In genomic region chr2:213105212-213105611, GRCh38 we compare ENCODE assay signal across 18 cellular contexts. TPM values are rescaled to one million over a fixed set of nuclear protein-coding genes. Genes with fewer than 3 reads are reported as not detected.
A peak's percentile ranks its signal among the peaks of the same experiment; 100 is the strongest.
DNase-seq lines count a peak whose midpoint lies in the region; ATAC-seq and TF ChIP-seq lines count a peak whose summit lies in the region.
"Had no signal": no experiment of that assay in that cellular context is flagged by ENCODE, and none has a peak within 500 bp of the region (broad histone marks: within the 10 kb centered on the region; RNA-seq: fewer than 3 reads in every experiment).

No MANE protein-coding gene starts in this region.

- no peaks in the 10 kb centered on the region for H3K9me3 Mint-ChIP-seq in activated naive CD4-positive, alpha-beta T cell treated with anti-CD3 and anti-CD28 coated beads, Interleukin-2, amount 10 ng/mL, durations not matched to agents 7 days and 5 days
- H3K9me3 Mint-ChIP-seq in activated naive CD4-positive, alpha-beta T cell treated with anti-CD3 and anti-CD28 coated beads for 36 hours = no peaks in the 10 kb centered on the region
- no peaks in the 10 kb centered on the region for H3K9me3 Mint-ChIP-seq in effector memory CD8-positive, alpha-beta T cell
- H3K9me3 Mint-ChIP-seq: stimulated activated naive B cell treated with anti-CD40 and anti-IgM and Interleukin-4, amounts not matched to agents 10 μg/mL and 1 μg/mL and 100 μg/mL, for 72 hours had no signal

- H3K9me3 ChIP-seq in KOPT-K1 (ENCODE audit: insufficient read depth, low read length, poor library complexity, severe bottlenecking) (no peaks in the 10 kb centered on the region), psoas muscle (no peaks in the 10 kb centered on the region)

- H3K27me3 ChIP-seq in psoas muscle (ENCODE audit: insufficient read depth in 3 of 3, low read length in 2 of 3) = no peaks in the 10 kb centered on the region

- H3K27ac Mint-ChIP-seq in activated naive CD4-positive, alpha-beta T cell treated with anti-CD3 and anti-CD28 coated beads, Interleukin-2, amount 10 ng/mL, durations not matched to agents 7 days and 5 days = peak overlapping the region; percentile 47
- H3K27ac Mint-ChIP-seq in activated naive CD4-positive, alpha-beta T cell treated with anti-CD3 and anti-CD28 coated beads for 36 hours = no peak overlapping the region
- H3K27ac Mint-ChIP-seq in effector memory CD8-positive, alpha-beta T cell = peak overlapping the region; percentile 65 to 94
- H3K27ac Mint-ChIP-seq: stimulated activated naive B cell treated with anti-CD40 and anti-IgM and Interleukin-4, amounts not matched to agents 10 μg/mL and 1 μg/mL and 100 μg/mL, for 72 hours had no signal

- no peak for TF ChIP-seq CTCF in psoas muscle (IDR thresholded peaks at IDR 0.05)

- CTCF ChIA-PET in activated naive CD4-positive, alpha-beta T cell treated with anti-CD3 and anti-CD28 coated beads, Interleukin-2, amount 10 ng/mL, durations not matched to agents 7 days and 5 days (lab: Charles Lee) = no interaction called here
- CTCF ChIA-PET in activated naive CD4-positive, alpha-beta T cell treated with anti-CD3 and anti-CD28 coated beads for 36 hours (lab: Charles Lee) = no interaction called here

- H3K36me3 ChIP-seq in KOPT-K1 (ENCODE audit: insufficient read depth, low read length) (peaks cover 4% of the 10 kb centered on the region; the same call in 1 of the 2 replicates), psoas muscle (ENCODE audit: insufficient read depth in 1 of 2, low read depth in 1 of 2) (no peaks in the 10 kb centered on the region)

- no peak overlapping the region for H3K4me3 Mint-ChIP-seq in activated naive CD4-positive, alpha-beta T cell treated with anti-CD3 and anti-CD28 coated beads, Interleukin-2, amount 10 ng/mL, durations not matched to agents 7 days and 5 days
- no peak overlapping the region for H3K4me3 Mint-ChIP-seq in activated naive CD4-positive, alpha-beta T cell treated with anti-CD3 and anti-CD28 coated beads for 36 hours
- H3K4me3 Mint-ChIP-seq in effector memory CD8-positive, alpha-beta T cell = peak overlapping the region; percentile 46 to 64

- H3K4me1 Mint-ChIP-seq in activated naive CD4-positive, alpha-beta T cell treated with anti-CD3 and anti-CD28 coated beads, Interleukin-2, amount 10 ng/mL, durations not matched to agents 7 days and 5 days = peaks cover 11% of the 10 kb centered on the region
- H3K4me1 Mint-ChIP-seq in activated naive CD4-positive, alpha-beta T cell treated with anti-CD3 and anti-CD28 coated beads for 36 hours (ENCODE audit: low read depth) = peaks cover 3% of the 10 kb centered on the region
- H3K4me1 Mint-ChIP-seq in effector memory CD8-positive, alpha-beta T cell (ENCODE audit: low read depth in 2 of 2) = peaks cover 22 to 30% of the 10 kb centered on the region in 2 donors

- H3K36me3 Mint-ChIP-seq in activated naive CD4-positive, alpha-beta T cell treated with anti-CD3 and anti-CD28 coated beads, Interleukin-2, amount 10 ng/mL, durations not matched to agents 7 days and 5 days = no peaks in the 10 kb centered on the region
- H3K36me3 Mint-ChIP-seq in activated naive CD4-positive, alpha-beta T cell treated with anti-CD3 and anti-CD28 coated beads for 36 hours (ENCODE audit: low read depth) = no peaks in the 10 kb centered on the region
- H3K36me3 Mint-ChIP-seq in effector memory CD8-positive, alpha-beta T cell (ENCODE audit: insufficient read depth) = peaks cover 3% of the 10 kb centered on the region

- ATAC-seq in effector memory CD8-positive, alpha-beta T cell (replicated peaks) = no peak
- ATAC-seq in psoas muscle (peak in 2 of 4 donors; percentile 11 to 14), GM18861 (IDR thresholded peaks at IDR 0.05; ENCODE audit: unreplicated experiment) (no peak)
- ATAC-seq: HepG2 had no signal

- no peak overlapping the region for H3K4me3 ChIP-seq in psoas muscle
- H3K4me3 ChIP-seq: GM23248 had no signal

- intact Hi-C loops in activated naive CD4-positive, alpha-beta T cell treated with anti-CD3 and anti-CD28 coated beads for 36 hours (cut with micrococcal nuclease) = no loop called here
- intact Hi-C loops in psoas muscle (cut with DNase I) = loop anchor here in 1 of 2 donors (1.0 kb wide), 1 partner anchor 12 kb away; no protein-coding TSS in a partner anchor

- peaks cover 66% of the 10 kb centered on the region for H3K4me1 ChIP-seq in psoas muscle

- H3K27ac ChIP-seq in KOPT-K1 (ENCODE audit: low read depth, low read length, poor library complexity, severe bottlenecking) (peak overlapping the region; percentile 90), psoas muscle (peak overlapping the region; percentile 62)
- H3K27ac ChIP-seq: C4-2B, GM23248 had no signal

- H3K27me3 Mint-ChIP-seq in activated naive CD4-positive, alpha-beta T cell treated with anti-CD3 and anti-CD28 coated beads, Interleukin-2, amount 10 ng/mL, durations not matched to agents 7 days and 5 days = no peaks in the 10 kb centered on the region
- peaks cover 8% of the 10 kb centered on the region for H3K27me3 Mint-ChIP-seq in activated naive CD4-positive, alpha-beta T cell treated with anti-CD3 and anti-CD28 coated beads for 36 hours (ENCODE audit: low read depth)
- no peaks in the 10 kb centered on the region for H3K27me3 Mint-ChIP-seq in effector memory CD8-positive, alpha-beta T cell
- H3K27me3 Mint-ChIP-seq: stimulated activated naive B cell treated with anti-CD40 and anti-IgM and Interleukin-4, amounts not matched to agents 10 μg/mL and 1 μg/mL and 100 μg/mL, for 72 hours had no signal

- WGBS in psoas muscle, 3 donors = 46 to 56% (median 52%) methylated on average over 3 of the region's 3 CpGs

- DNase-seq in activated naive CD4-positive, alpha-beta T cell treated with anti-CD3 and anti-CD28 coated beads, Interleukin-2, amount 10 ng/mL, durations not matched to agents 7 days and 5 days = no peak
- DNase-seq in activated naive CD4-positive, alpha-beta T cell treated with anti-CD3 and anti-CD28 coated beads for 36 hours = no peak
- DNase-seq in effector memory CD8-positive, alpha-beta T cell = no peak
- no peak for DNase-seq in psoas muscle
- DNase-seq in NCI-H226 = no peak
- no peak for DNase-seq in NCI-H526 (lab: John Stamatoyannopoulos, UW)
- DNase-seq: activated effector memory CD4-positive, alpha-beta T cell treated with anti-CD3 and anti-CD28 coated beads, Interleukin-2, amount 50 U/mL, for 16 hours; cortex of kidney; DMS53; GM23248; NCI-H1694 treated with DMSO at 0.1 percent for 48 hours; NCI-H345; stimulated activated CD4-positive, alpha-beta T cell treated with anti-CD3 and anti-CD28 coated beads, Interleukin-15, amount 100 ng/mL, for 24 hours; stimulated activated naive B cell treated with anti-CD40 and anti-IgM and Interleukin-4, amounts not matched to agents 10 μg/mL and 1 μg/mL and 100 μg/mL, for 72 hours had no signal

RNA-seq across cellular contexts. Expression of gene IKZF2, which starts 46.2 kb away (rescaled TPM):
- 1 to 10 TPM; 1.6 to 1.7 TPM for total RNA-seq in activated naive CD4-positive, alpha-beta T cell treated with anti-CD3 and anti-CD28 coated beads for 36 hours
- total RNA-seq in psoas muscle = 10 to 100 TPM in 1 of 4 donors, 1 to 10 TPM in 3; 3.2 to 11.6 (median 6.5) TPM
- 1 to 10 TPM in 1 of 3 donors, under 1 TPM in 2; 0.29 to 2.2 (median 0.56) TPM for polyA plus RNA-seq in psoas muscle

Comparison
In these comparisons a context has a peak if more than half of its experiments do, and no peak if none do; other contexts are left out.
1. H3K4me3 Mint-ChIP-seq: peak in effector memory CD8-positive, alpha-beta T cell (2 of 2); none in activated naive CD4-positive, alpha-beta T cell treated with anti-CD3 and anti-CD28 coated beads, Interleukin-2, amount 10 ng/mL, durations not matched to agents 7 days and 5 days (single experiment) and activated naive CD4-positive, alpha-beta T cell treated with anti-CD3 and anti-CD28 coated beads for 36 hours (single experiment).